8 cellular contexts compared by ENCODE assay signal in the genomic region with DNA sequence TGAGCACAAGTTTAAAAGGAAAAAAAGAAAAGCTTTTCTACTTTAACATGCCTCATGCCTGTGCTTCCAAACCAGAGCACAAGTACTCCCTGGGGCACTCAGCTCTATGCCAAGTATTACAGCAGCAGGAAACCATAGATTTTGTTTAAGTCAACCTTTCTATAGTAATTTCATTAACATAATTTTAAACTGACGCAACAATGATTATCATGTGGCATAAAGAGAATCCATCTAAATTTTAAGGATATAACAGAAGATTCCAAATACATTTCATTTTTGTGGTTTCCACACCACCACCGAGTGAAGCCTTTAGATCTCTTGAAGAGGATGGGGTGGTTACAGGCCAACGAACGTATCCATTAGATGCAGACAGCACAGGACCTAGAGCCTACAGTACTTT.
A peak's percentile ranks its signal among the peaks of the same experiment; 100 is the strongest.
DNase-seq lines count a peak whose midpoint lies in the region; ATAC-seq and TF ChIP-seq lines count a peak whose summit lies in the region.

No MANE protein-coding gene starts in this region.

- no peak overlapping the region for H2BK120ac ChIP-seq in mesendoderm (ENCODE audit: low read depth, low read length)

- H3K56ac ChIP-seq in mesendoderm (ENCODE audit: low read length) = no peak overlapping the region

- CTCF ChIA-PET in A673 (lab: Charles Lee) = no interaction called here

- no peak for TF ChIP-seq CTCF in A673 (conservative IDR thresholded peaks at IDR 0.05; ENCODE audit: low read depth, low read length)

- no peak overlapping the region for H3K23ac ChIP-seq in mesendoderm (ENCODE audit: low read length)

- no peaks in the 10 kb centered on the region for H3K9me3 ChIP-seq in A673 (ENCODE audit: low read depth, low read length, poor library complexity, severe bottlenecking)

- H3K27ac ChIP-seq in A673 (ENCODE audit: low read depth, low read length, poor library complexity, severe bottlenecking) (peak overlapping the region; percentile 82), mesendoderm (ENCODE audit: low read depth, low read length) (no peak overlapping the region)

- H3K79me2 ChIP-seq in mesendoderm (ENCODE audit: control insufficient read depth, insufficient read depth, low read length) = no peaks in the 10 kb centered on the region

- no peak overlapping the region for H2BK5ac ChIP-seq in mesendoderm (ENCODE audit: low read length)

- no peak overlapping the region for H3K4ac ChIP-seq in mesendoderm (ENCODE audit: low read depth, low read length)

- no peak overlapping the region for H4K8ac ChIP-seq in mesendoderm (ENCODE audit: low read depth, low read length)

- H3K36me3 Mint-ChIP-seq in dendritic cell treated with granulocyte-macrophage colony-stimulating factor and Interleukin-4, amounts not matched to agents 40 ng/mL and 50 ng/mL, for 4 days (ENCODE audit: low read depth) = no peaks in the 10 kb centered on the region

- peaks cover 1% of the 10 kb centered on the region for H3K9me3 Mint-ChIP-seq in dendritic cell treated with granulocyte-macrophage colony-stimulating factor and Interleukin-4, amounts not matched to agents 40 ng/mL and 50 ng/mL, for 4 days

- no peak overlapping the region for H3K9ac ChIP-seq in mesendoderm (ENCODE audit: low read length)

- H3K4me3 Mint-ChIP-seq in dendritic cell treated with granulocyte-macrophage colony-stimulating factor and Interleukin-4, amounts not matched to agents 40 ng/mL and 50 ng/mL, for 4 days = no peak overlapping the region

- H3K27ac Mint-ChIP-seq in dendritic cell treated with granulocyte-macrophage colony-stimulating factor and Interleukin-4, amounts not matched to agents 40 ng/mL and 50 ng/mL, for 4 days = peak overlapping the region; percentile 94

- H3K36me3 ChIP-seq in A673 (ENCODE audit: insufficient read depth, low read length, poor library complexity, severe bottlenecking) (no peaks in the 10 kb centered on the region), mesendoderm (ENCODE audit: control insufficient read depth, insufficient read depth, low read length) (no peaks in the 10 kb centered on the region)

- peaks cover 56% of the 10 kb centered on the region for H3K4me1 Mint-ChIP-seq in dendritic cell treated with granulocyte-macrophage colony-stimulating factor and Interleukin-4, amounts not matched to agents 40 ng/mL and 50 ng/mL, for 4 days (ENCODE audit: low read depth)

- H3K27me3 Mint-ChIP-seq in dendritic cell treated with granulocyte-macrophage colony-stimulating factor and Interleukin-4, amounts not matched to agents 40 ng/mL and 50 ng/mL, for 4 days = no peaks in the 10 kb centered on the region

- no peak overlapping the region for H2BK15ac ChIP-seq in mesendoderm (replicated peaks; ENCODE audit: low read depth)

- H3K27me3 ChIP-seq in A673 (replicated peaks; ENCODE audit: insufficient read depth, low read depth, low read length, poor library complexity) (no peaks in the 10 kb centered on the region), mesendoderm (ENCODE audit: insufficient read depth, low read length, poor library complexity) (no peaks in the 10 kb centered on the region)

- DNase-seq in A673 (ENCODE audit: low spot score) = peak; percentile 86
- no peak for DNase-seq in Ammon's horn (ENCODE audit: low spot score)
- no peak for DNase-seq in mesendoderm
- no peak for DNase-seq in activated T-cell treated with anti-CD3 and anti-CD28 coated beads, Interleukin-2, amount 50 U/mL, for 48 hours
- DNase-seq in activated CD4-positive, alpha-beta T cell treated with anti-CD3 and anti-CD28 coated beads for 48 hours = no peak

- H3K4me3 ChIP-seq in A673 (ENCODE audit: low read depth, low read length, poor library complexity, severe bottlenecking) = no peak overlapping the region
- no peak overlapping the region for H3K4me3 ChIP-seq in mesendoderm (ENCODE audit: low read length)

- peaks cover 33% of the 10 kb centered on the region for H3K4me1 ChIP-seq in A673 (ENCODE audit: insufficient read depth, low read length, poor library complexity, severe bottlenecking)
- H3K4me1 ChIP-seq in mesendoderm (ENCODE audit: control insufficient read depth, low read depth, low read length) = peaks cover 8% of the 10 kb centered on the region

- WGBS in mesendoderm (ENCODE audit: extremely low coverage, insufficient coverage, low lambda C conversion rate) = no CpG with 5 or more reads among the region's 4 CpGs

- intact Hi-C loops in A673 (cut with micrococcal nuclease; ENCODE audit: unreplicated experiment) = no loop called here
- intact Hi-C loops in dendritic cell treated with granulocyte-macrophage colony-stimulating factor and Interleukin-4, amounts not matched to agents 40 ng/mL and 50 ng/mL, for 4 days (cut with micrococcal nuclease) = loop anchor here (5.0 kb wide), 1 partner anchor 109 kb away; no protein-coding TSS in a partner anchor

- H3K18ac ChIP-seq in mesendoderm (ENCODE audit: low read length) = no peak overlapping the region

- no TSS peak for BruUV-seq in A673 (replicated peaks; lab: Mats Ljungman, UMichigan)

- H2AK5ac ChIP-seq in mesendoderm (ENCODE audit: low read length) = no peak overlapping the region

- H4K5ac ChIP-seq in mesendoderm (ENCODE audit: low read length) = no peak overlapping the region

- no peak overlapping the region for H3K4me2 ChIP-seq in mesendoderm (ENCODE audit: low read length)

- no peaks in the 10 kb centered on the region for H3K79me1 ChIP-seq in mesendoderm (ENCODE audit: low read length)

- ATAC-seq in GM19397 (IDR thresholded peaks at IDR 0.05; ENCODE audit: unreplicated experiment) = peak; percentile 27
- peak; percentile 8 for ATAC-seq in HG03378 (IDR thresholded peaks at IDR 0.05; ENCODE audit: unreplicated experiment)

- POLR2A ChIA-PET in A673 (lab: Charles Lee; ENCODE audit: low non-redundant PET) = no interaction called here
